Comparison of ENCODE assay signal across 8 cellular contexts in the genomic region with DNA sequence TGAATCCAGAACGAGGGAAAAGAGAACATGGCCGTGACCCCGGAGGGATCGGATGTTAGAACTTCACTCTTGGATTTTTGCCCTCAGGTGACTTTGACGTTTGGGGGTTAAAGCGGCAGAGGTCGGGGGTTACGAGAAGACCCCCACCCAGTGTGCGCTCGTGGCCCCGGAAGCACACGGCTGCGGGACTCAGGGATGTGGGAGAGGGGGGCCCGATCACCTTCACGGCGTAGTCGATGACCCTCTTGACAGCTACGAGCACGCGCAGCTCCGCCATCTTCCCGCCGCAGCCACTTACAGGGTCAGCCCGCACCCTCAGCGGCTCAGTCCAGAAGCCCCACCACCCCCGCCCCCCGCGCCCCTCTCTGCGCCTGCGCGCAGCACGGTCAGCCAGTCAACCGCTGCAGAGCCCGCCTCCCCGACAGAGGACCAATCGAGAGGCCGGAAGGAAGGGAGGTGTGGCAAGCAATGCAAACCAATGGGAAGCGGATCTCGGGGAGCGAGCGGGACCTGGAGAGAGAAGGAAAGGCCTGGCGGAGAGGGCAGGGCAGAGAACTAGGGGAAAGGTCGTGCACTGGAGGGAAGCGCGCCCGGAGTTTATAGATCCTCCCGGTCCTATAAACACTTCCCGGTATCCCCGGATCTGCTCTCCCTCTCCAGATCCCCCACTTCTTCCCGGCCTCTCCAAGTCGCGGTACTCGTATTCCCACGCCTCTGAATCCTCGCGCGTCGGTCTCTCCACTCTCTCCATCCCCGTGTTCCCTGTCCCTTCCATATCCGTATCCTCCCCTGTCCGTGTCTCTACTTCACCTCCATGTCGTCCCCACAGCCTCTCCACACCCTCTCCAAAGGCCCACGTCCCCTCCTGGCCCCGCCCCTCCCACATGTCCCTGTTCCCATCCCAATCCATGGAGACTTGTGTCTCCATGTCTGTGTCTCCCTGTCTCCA. TPM values are rescaled to one million over a fixed set of nuclear protein-coding genes. Genes with fewer than 3 reads are reported as not detected.
DNase-seq lines count a peak whose midpoint lies in the region; ATAC-seq and TF ChIP-seq lines count a peak whose summit lies in the region.

A gene (minus strand): TSS at position 339 of the 949 bp plus-strand sequence. CDS start 62 bp downstream, at position 277.

- TF ChIP-seq CTCF in SU-DHL-6 (IDR thresholded peaks at IDR 0.05; ENCODE audit: insufficient read depth, low read length, poor library complexity, severe bottlenecking) (no peak), glutamatergic neuron (IDR thresholded peaks at IDR 0.05; ENCODE audit: partially characterized antibody, unreplicated experiment) (no peak), osteoblast (IDR thresholded peaks at IDR 0.05; ENCODE audit: extremely low read depth, low read depth, low read length) (no peak)

- no peaks in the 10 kb centered on the region for H3K27me3 ChIP-seq in SU-DHL-6 (ENCODE audit: low read length)
- no peaks in the 10 kb centered on the region for H3K27me3 ChIP-seq in osteoblast (ENCODE audit: insufficient read depth, low read length)

- H3K36me3 Mint-ChIP-seq in activated naive CD8-positive, alpha-beta T cell treated with anti-CD3 and anti-CD28 coated beads for 36 hours: peaks cover 31% of the 10 kb centered on the region
- H3K36me3 Mint-ChIP-seq in glutamatergic neuron (ENCODE audit: unreplicated experiment): no peaks in the 10 kb centered on the region

- peak within 1 kb of the TSS; percentile 96 for H3K27ac Mint-ChIP-seq in activated naive CD8-positive, alpha-beta T cell treated with anti-CD3 and anti-CD28 coated beads for 36 hours
- H3K27ac Mint-ChIP-seq in glutamatergic neuron (ENCODE audit: unreplicated experiment): peak within 1 kb of the TSS; percentile 96

- ATAC-seq in GM21619 (IDR thresholded peaks at IDR 0.05; ENCODE audit: unreplicated experiment): peak; percentile 43

- peak within 1 kb of the TSS; percentile 97 for H3K9ac ChIP-seq in SU-DHL-6 (ENCODE audit: low read length)

- H3K9me3 ChIP-seq in SU-DHL-6 (ENCODE audit: insufficient read depth, low read length): no peaks in the 10 kb centered on the region
- no peaks in the 10 kb centered on the region for H3K9me3 ChIP-seq in osteoblast (ENCODE audit: low read depth, low read length)

- peak within 1 kb of the TSS; percentile 93 for H2AFZ ChIP-seq in SU-DHL-6 (ENCODE audit: low read depth, low read length, severe bottlenecking)
- peak within 1 kb of the TSS; percentile 94 for H2AFZ ChIP-seq in osteoblast (ENCODE audit: low read length)

- H3K9me2 ChIP-seq in SU-DHL-6 (replicated peaks; ENCODE audit: insufficient read depth, low read length): no peaks in the 10 kb centered on the region

- H3K79me2 ChIP-seq in SU-DHL-6 (ENCODE audit: insufficient read depth, low read length) (peaks cover 19% of the 10 kb centered on the region; the same call in 1 of the 2 replicates), osteoblast (ENCODE audit: insufficient read depth, low read length) (peaks cover 36% of the 10 kb centered on the region)

- H3K36me3 ChIP-seq in SU-DHL-6 (ENCODE audit: low read length): no peaks in the 10 kb centered on the region
- no peaks in the 10 kb centered on the region for H3K36me3 ChIP-seq in osteoblast (ENCODE audit: insufficient read depth, low read length)

- H3F3A ChIP-seq in SU-DHL-6 (ENCODE audit: insufficient read depth): peaks cover 4% of the 10 kb centered on the region; the same call in 1 of the 2 replicates

- peak within 1 kb of the TSS; percentile 79 for H3K27ac ChIP-seq in SU-DHL-6 (ENCODE audit: low read depth, low read length)
- H3K27ac ChIP-seq in osteoblast (ENCODE audit: low read depth, low read length): peak within 1 kb of the TSS; percentile 98
- H3K27ac ChIP-seq in temporal lobe (ENCODE audit: low read depth, low read length): peak within 1 kb of the TSS; percentile 98

- H4K20me1 ChIP-seq in SU-DHL-6 (ENCODE audit: low read depth, low read length): no peaks in the 10 kb centered on the region
- no peaks in the 10 kb centered on the region for H4K20me1 ChIP-seq in osteoblast (ENCODE audit: insufficient read depth, low read length)

- peaks cover 52% of the 10 kb centered on the region for H3K4me1 Mint-ChIP-seq in activated naive CD8-positive, alpha-beta T cell treated with anti-CD3 and anti-CD28 coated beads for 36 hours
- peaks cover 5% of the 10 kb centered on the region for H3K4me1 Mint-ChIP-seq in glutamatergic neuron (ENCODE audit: low read depth, unreplicated experiment)

- no peaks in the 10 kb centered on the region for H3K27me3 Mint-ChIP-seq in activated naive CD8-positive, alpha-beta T cell treated with anti-CD3 and anti-CD28 coated beads for 36 hours
- peaks cover 12% of the 10 kb centered on the region for H3K27me3 Mint-ChIP-seq in glutamatergic neuron (ENCODE audit: unreplicated experiment)

- H3K4me3 Mint-ChIP-seq in activated naive CD8-positive, alpha-beta T cell treated with anti-CD3 and anti-CD28 coated beads for 36 hours: peak within 1 kb of the TSS; percentile 99
- peak within 1 kb of the TSS; percentile 97 for H3K4me3 Mint-ChIP-seq in glutamatergic neuron (ENCODE audit: unreplicated experiment)

- DNase-seq in D341Med (ENCODE audit: low spot score) (peak; percentile 98), LHCN-M2 (ENCODE audit: low read depth) (peak; percentile 97), glutamatergic neuron (peak; percentile 96), osteoblast (ENCODE audit: insufficient read length, low spot score, missing footprints) (peak; percentile 99)
- peak; percentile 96 for DNase-seq in activated naive CD8-positive, alpha-beta T cell treated with anti-CD3 and anti-CD28 coated beads for 36 hours

- no peaks in the 10 kb centered on the region for H3K9me3 Mint-ChIP-seq in activated naive CD8-positive, alpha-beta T cell treated with anti-CD3 and anti-CD28 coated beads for 36 hours
- peaks cover 22% of the 10 kb centered on the region for H3K9me3 Mint-ChIP-seq in glutamatergic neuron (ENCODE audit: unreplicated experiment)

- H3K4me3 ChIP-seq in SU-DHL-6 (ENCODE audit: insufficient read depth, low read length, poor library complexity, severe bottlenecking) (peak within 1 kb of the TSS; percentile 76), osteoblast (ENCODE audit: insufficient read depth, low read length) (peak within 1 kb of the TSS; percentile 99)

- H3K4me2 ChIP-seq in SU-DHL-6 (ENCODE audit: low read depth, low read length, poor library complexity, severe bottlenecking) (peak within 1 kb of the TSS; percentile 95), osteoblast (ENCODE audit: insufficient read depth, low read length) (peak within 1 kb of the TSS; percentile 100)

- peaks cover 42% of the 10 kb centered on the region for H3K4me1 ChIP-seq in osteoblast (ENCODE audit: insufficient read depth, low read length)

RNA-seq across cellular contexts. Expression of the gene that starts here (rescaled TPM):
- total RNA-seq in LHCN-M2 (2014; rRNA removed) (93.4 and 100 TPM in 2 replicates), glutamatergic neuron (ENCODE audit: unreplicated experiment) (77.7 TPM), osteoblast (68.4 and 84.3 TPM in 2 replicates), temporal lobe (28.3 TPM)
- 195 TPM for polyA plus RNA-seq in LHCN-M2 (2012)
- 100 to 1,000 TPM; 115 to 130 TPM for total RNA-seq in activated naive CD8-positive, alpha-beta T cell treated with anti-CD3 and anti-CD28 coated beads for 36 hours

Comparison
In these comparisons a context has a peak if more than half of its experiments do, and no peak if none do; other contexts are left out.
1. Peak in every context shown above with its lines: DNase-seq, ATAC-seq, H3K4me3 ChIP-seq and H3K27ac ChIP-seq.